ENCODE assay signal across 15 cellular contexts in genomic region chr4:187618701-187619278, GRCh38.
DNase-seq lines count a peak whose midpoint lies in the region; ATAC-seq and TF ChIP-seq lines count a peak whose summit lies in the region.
"Had no signal": no experiment of that assay in that cellular context is flagged by ENCODE, and none has a peak within 500 bp of the region (broad histone marks: within the 10 kb centered on the region; RNA-seq: fewer than 3 reads in every experiment).

No MANE protein-coding gene starts in this region.

- no peaks in the 10 kb centered on the region for H3K36me3 Mint-ChIP-seq in activated naive CD4-positive, alpha-beta T cell treated with anti-CD3 and anti-CD28 coated beads, Interleukin-2, amount 50 U/mL, for 72 hours
- H3K36me3 Mint-ChIP-seq in activated T-cell treated with anti-CD3 and anti-CD28 coated beads, Interleukin-2, amount 50 U/mL, for 72 hours (ENCODE audit: insufficient read depth in 2 of 2) = no peaks in the 10 kb centered on the region
- H3K36me3 Mint-ChIP-seq: activated naive CD4-positive, alpha-beta T cell treated with anti-CD3 and anti-CD28 coated beads, Interleukin-2, amount 10 ng/mL, durations not matched to agents 7 days and 5 days; naive B cell had no signal

- in situ Hi-C loops in astrocyte of the spinal cord (cut with HindIII; ENCODE audit: low sequenced_read_pairs) = no loop called here

- no peak overlapping the region for H3K27ac Mint-ChIP-seq in activated naive CD4-positive, alpha-beta T cell treated with anti-CD3 and anti-CD28 coated beads, Interleukin-2, amount 50 U/mL, for 72 hours
- H3K27ac Mint-ChIP-seq in activated T-cell treated with anti-CD3 and anti-CD28 coated beads, Interleukin-2, amount 50 U/mL, for 72 hours = no peak overlapping the region
- H3K27ac Mint-ChIP-seq: activated naive CD4-positive, alpha-beta T cell treated with anti-CD3 and anti-CD28 coated beads, Interleukin-2, amount 10 ng/mL, durations not matched to agents 7 days and 5 days; naive B cell had no signal

- peak; percentile 55 for DNase-seq in DMS53 treated with DMSO at 0.1 percent for 48 hours (lab: John Stamatoyannopoulos, UW; ENCODE audit: unreplicated experiment)
- DNase-seq in MG63 = peak; percentile 68
- peak; percentile 48 for DNase-seq in astrocyte of the spinal cord (ENCODE audit: low read depth, low spot score)
- peak; percentile 21 for DNase-seq in kidney tubule cell (ENCODE audit: low spot score)
- DNase-seq in activated naive CD4-positive, alpha-beta T cell treated with anti-CD3 and anti-CD28 coated beads, Interleukin-2, amount 50 U/mL, for 72 hours (ENCODE audit: low spot score in 2 of 2) = no peak
- DNase-seq in pons (ENCODE audit: low spot score) = no peak
- no peak for DNase-seq in activated T-cell treated with anti-CD3 and anti-CD28 coated beads, Interleukin-2, amount 50 U/mL, for 72 hours
- DNase-seq: activated naive CD4-positive, alpha-beta T cell treated with anti-CD3 and anti-CD28 coated beads, Interleukin-2, amount 10 ng/mL, durations not matched to agents 7 days and 5 days; COR-L47; naive B cell; NCI-H446; Right ventricle myocardium superior had no signal

- no peak overlapping the region for H3K4me3 Mint-ChIP-seq in activated T-cell treated with anti-CD3 and anti-CD28 coated beads, Interleukin-2, amount 50 U/mL, for 72 hours
- H3K4me3 Mint-ChIP-seq: activated naive CD4-positive, alpha-beta T cell treated with anti-CD3 and anti-CD28 coated beads, Interleukin-2, amount 10 ng/mL, durations not matched to agents 7 days and 5 days; naive B cell had no signal

- H3K4me3 ChIP-seq in MG63 = no peak overlapping the region
- H3K4me3 ChIP-seq in astrocyte of the spinal cord (ENCODE audit: low read depth, low read length) = no peak overlapping the region
- H3K4me3 ChIP-seq: coronary artery, gastroesophageal sphincter had no signal

- H3K27me3 Mint-ChIP-seq in activated T-cell treated with anti-CD3 and anti-CD28 coated beads, Interleukin-2, amount 50 U/mL, for 72 hours (ENCODE audit: low read depth) = no peaks in the 10 kb centered on the region
- H3K27me3 Mint-ChIP-seq: activated naive CD4-positive, alpha-beta T cell treated with anti-CD3 and anti-CD28 coated beads, Interleukin-2, amount 10 ng/mL, durations not matched to agents 7 days and 5 days; naive B cell had no signal

- no peaks in the 10 kb centered on the region for H3K27me3 ChIP-seq in MG63
- H3K27me3 ChIP-seq: gastroesophageal sphincter had no signal

- peaks cover 0 to under 1% of the 10 kb centered on the region in 2 donors for H3K9me3 Mint-ChIP-seq in activated naive CD4-positive, alpha-beta T cell treated with anti-CD3 and anti-CD28 coated beads, Interleukin-2, amount 50 U/mL, for 72 hours
- no peaks in the 10 kb centered on the region for H3K9me3 Mint-ChIP-seq in activated T-cell treated with anti-CD3 and anti-CD28 coated beads, Interleukin-2, amount 50 U/mL, for 72 hours
- H3K9me3 Mint-ChIP-seq: activated naive CD4-positive, alpha-beta T cell treated with anti-CD3 and anti-CD28 coated beads, Interleukin-2, amount 10 ng/mL, durations not matched to agents 7 days and 5 days had no signal

- no peaks in the 10 kb centered on the region for H3K4me1 Mint-ChIP-seq in activated T-cell treated with anti-CD3 and anti-CD28 coated beads, Interleukin-2, amount 50 U/mL, for 72 hours (ENCODE audit: low read depth)
- H3K4me1 Mint-ChIP-seq: activated naive CD4-positive, alpha-beta T cell treated with anti-CD3 and anti-CD28 coated beads, Interleukin-2, amount 10 ng/mL, durations not matched to agents 7 days and 5 days; naive B cell had no signal

- peaks cover 3% of the 10 kb centered on the region; the same call in 1 of the 2 replicates for H3K9me3 ChIP-seq in MG63
- H3K9me3 ChIP-seq: gastroesophageal sphincter had no signal

- ATAC-seq in activated naive CD4-positive, alpha-beta T cell treated with anti-CD3 and anti-CD28 coated beads, Interleukin-2, amount 50 U/mL, for 72 hours = no peak
- no peak for ATAC-seq in GM18870 (IDR thresholded peaks at IDR 0.05; ENCODE audit: unreplicated experiment)
- no peak for ATAC-seq in activated T-cell treated with anti-CD3 and anti-CD28 coated beads, Interleukin-2, amount 50 U/mL, for 72 hours (replicated peaks in 1 of 2)
- ATAC-seq: gastroesophageal sphincter had no signal

- no peaks in the 10 kb centered on the region for H3K36me3 ChIP-seq in MG63
- H3K36me3 ChIP-seq: gastroesophageal sphincter had no signal

- no peak for TF ChIP-seq CTCF in astrocyte of the spinal cord (IDR thresholded peaks at IDR 0.05; ENCODE audit: low read depth, low read length)

Comparison
In these comparisons a context has a peak if more than half of its experiments do, and no peak if none do; other contexts are left out.
1. DNase-seq: peak in DMS53 treated with DMSO at 0.1 percent for 48 hours (single experiment), MG63 (single experiment), astrocyte of the spinal cord (single experiment) and kidney tubule cell (single experiment); none in activated naive CD4-positive, alpha-beta T cell treated with anti-CD3 and anti-CD28 coated beads, Interleukin-2, amount 50 U/mL, for 72 hours (0 of 2), pons (single experiment) and activated T-cell treated with anti-CD3 and anti-CD28 coated beads, Interleukin-2, amount 50 U/mL, for 72 hours (0 of 2).